ENCODE assay signal across 23 cellular contexts in genomic region chr13:79468402-79468801, GRCh38.
"Had no signal": no experiment of that assay in that cellular context is flagged by ENCODE, and none has a peak within 500 bp of the region (broad histone marks: within the 10 kb centered on the region; RNA-seq: fewer than 3 reads in every experiment).

No MANE protein-coding gene starts in this region.

- H3K27me3 Mint-ChIP-seq: naive thymus-derived CD8-positive, alpha-beta T cell; type B pancreatic cell had no signal

- H3K9me3 Mint-ChIP-seq: dendritic cell treated with granulocyte-macrophage colony-stimulating factor and Interleukin-4, amounts not matched to agents 40 ng/mL and 50 ng/mL, for 4 days; endodermal cell; naive thymus-derived CD8-positive, alpha-beta T cell; stimulated activated effector memory CD8-positive, alpha-beta T cell treated with anti-CD3 and anti-CD28 coated beads, Interleukin-12 subunit alpha, Interleukin-12 subunit beta, amount 100 ng/mL, for 72 hours; type B pancreatic cell had no signal

- ATAC-seq: esophagus mucosa; gastrocnemius medialis; left ventricle myocardium superior; lower lobe of right lung; naive thymus-derived CD8-positive, alpha-beta T cell; psoas muscle; right cardiac atrium; stimulated activated effector memory CD8-positive, alpha-beta T cell treated with anti-CD3 and anti-CD28 coated beads, Interleukin-12 subunit alpha, Interleukin-12 subunit beta, amount 100 ng/mL, for 72 hours had no signal

- H3K27ac Mint-ChIP-seq: dendritic cell treated with granulocyte-macrophage colony-stimulating factor and Interleukin-4, amounts not matched to agents 40 ng/mL and 50 ng/mL, for 4 days; endodermal cell; naive thymus-derived CD8-positive, alpha-beta T cell; nephron progenitor cell; stimulated activated effector memory CD8-positive, alpha-beta T cell treated with anti-CD3 and anti-CD28 coated beads, Interleukin-12 subunit alpha, Interleukin-12 subunit beta, amount 100 ng/mL, for 72 hours; type B pancreatic cell had no signal

- H3K4me3 Mint-ChIP-seq: dendritic cell treated with granulocyte-macrophage colony-stimulating factor and Interleukin-4, amounts not matched to agents 40 ng/mL and 50 ng/mL, for 4 days; endodermal cell; naive thymus-derived CD8-positive, alpha-beta T cell; nephron progenitor cell; stimulated activated effector memory CD8-positive, alpha-beta T cell treated with anti-CD3 and anti-CD28 coated beads, Interleukin-12 subunit alpha, Interleukin-12 subunit beta, amount 100 ng/mL, for 72 hours; type B pancreatic cell had no signal

- H3K36me3 Mint-ChIP-seq: naive thymus-derived CD8-positive, alpha-beta T cell had no signal

- DNase-seq: effector CD8-positive, alpha-beta T cell; endodermal cell; foreskin fibroblast; gastrocnemius medialis; head of caudate nucleus; left ventricle myocardium superior; lower lobe of right lung; naive thymus-derived CD8-positive, alpha-beta T cell; nephron progenitor cell; nucleus accumbens; psoas muscle; right cardiac atrium; sigmoid colon; stimulated activated CD4-positive, alpha-beta T cell treated with anti-CD3 and anti-CD28 coated beads, Interleukin-2, amount 100 ng/mL, for 24 hours; stimulated activated CD4-positive, alpha-beta T cell treated with anti-CD3 and anti-CD28 coated beads, Interleukin-4, amount 100 ng/mL, for 24 hours; stimulated activated naive CD8-positive, alpha-beta T cell treated with anti-CD3 and anti-CD28 coated beads, Interleukin-15, Interleukin-2, amounts not matched to agents 100 U/mL and 50 U/mL, for 24 hours; substantia nigra; testis; tibial artery had no signal

- H3K4me1 Mint-ChIP-seq: naive thymus-derived CD8-positive, alpha-beta T cell; nephron progenitor cell had no signal
